In genomic region chr5:132487841-132488555, GRCh38 we compare ENCODE assay signal across 1 cellular context.
TF ChIP-seq lines count a peak whose summit lies in the region.

No MANE protein-coding gene starts in this region.

TF ChIP-seq in WTC11, 78 proteins besides CTCF, POLR2A, EP300 and RAD21 (continued from another document):
- TF ChIP-seq E2F1 (CRISPR knock-in tag; IDR thresholded peaks at IDR 0.05) (no peak), RELA (CRISPR knock-in tag; IDR thresholded peaks at IDR 0.05; ENCODE audit: borderline replicate concordance) (no peak), FOXK1 (CRISPR knock-in tag; IDR thresholded peaks at IDR 0.05) (no peak), GRHL2 (CRISPR knock-in tag; IDR thresholded peaks at IDR 0.05; ENCODE audit: insufficient replicate concordance, severe bottlenecking) (no peak), HMGA2 (CRISPR knock-in tag; IDR thresholded peaks at IDR 0.05) (no peak), RORB (CRISPR knock-in tag; IDR thresholded peaks at IDR 0.05) (no peak), E2F4 (CRISPR knock-in tag; IDR thresholded peaks at IDR 0.05; ENCODE audit: borderline replicate concordance, low read depth) (no peak), ERG (CRISPR knock-in tag; IDR thresholded peaks at IDR 0.05) (no peak)
